In the genomic region with DNA sequence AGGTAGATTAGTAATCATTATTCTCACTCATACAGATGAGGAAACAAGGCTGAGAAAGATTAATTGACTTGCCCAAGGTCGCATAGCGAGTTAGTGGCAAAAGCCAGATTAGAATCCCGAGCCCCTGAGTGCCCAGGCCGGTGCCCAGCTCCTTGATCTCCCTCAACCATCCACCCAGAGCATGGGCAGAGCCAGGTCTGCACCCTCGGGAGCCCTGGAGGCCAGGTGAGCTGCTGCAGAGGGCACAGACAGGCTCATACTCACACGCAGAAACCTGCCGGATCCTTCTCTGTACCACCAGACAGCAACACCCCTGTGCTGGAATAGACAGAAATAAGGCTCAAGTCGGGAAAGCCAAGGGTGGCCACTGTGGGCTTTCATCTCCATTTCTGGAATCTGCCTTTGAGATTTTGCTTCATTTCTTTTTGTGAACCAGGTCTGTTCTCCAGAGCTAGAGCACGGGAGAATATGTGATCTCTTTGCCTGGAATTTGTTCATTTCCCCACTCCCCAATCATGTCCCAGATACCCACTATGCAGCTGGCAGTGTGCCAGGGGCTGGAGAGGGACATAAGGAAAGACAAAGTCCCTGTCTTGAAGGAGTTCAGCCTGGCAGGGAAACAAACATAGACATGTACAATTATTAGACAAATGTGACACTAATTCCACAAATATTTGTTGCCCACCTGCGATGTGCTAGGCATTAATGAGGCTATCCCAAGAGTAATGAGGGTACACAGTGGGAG, we compare ENCODE assay signal across 1 cellular context.
TF ChIP-seq lines count a peak whose summit lies in the region.

No MANE protein-coding gene starts in this region.

TF ChIP-seq in Ishikawa, 13 proteins besides CTCF, POLR2A, EP300 and RAD21 (continued from another document):
- no peak for TF ChIP-seq EGR1 (IDR thresholded peaks at IDR 0.05)
- no peak for TF ChIP-seq FOXM1 (IDR thresholded peaks at IDR 0.05; ENCODE audit: borderline replicate concordance, low read depth)
- peak; percentile 76 for TF ChIP-seq NFIC (IDR thresholded peaks at IDR 0.05)
